In the genomic region with DNA sequence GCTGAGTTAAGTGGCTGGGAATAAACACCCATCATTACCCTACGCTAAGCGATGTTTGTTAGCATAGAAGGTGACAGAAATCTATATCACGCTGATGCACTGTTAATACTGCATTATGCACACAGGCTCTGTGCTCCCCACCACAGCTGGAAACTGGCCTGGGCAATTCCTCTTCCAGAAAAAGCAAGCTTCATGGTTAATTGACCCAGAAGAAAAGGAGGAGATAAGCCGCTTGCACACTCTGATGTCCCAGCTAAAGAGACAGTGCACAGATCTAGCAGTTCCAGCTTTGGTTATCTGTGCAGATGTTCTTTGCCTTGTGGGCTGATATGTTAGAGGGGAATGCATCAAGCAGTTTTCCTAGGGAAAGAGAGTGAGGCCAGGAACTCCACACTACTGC, we compare ENCODE assay signal across 29 cellular contexts.
DNase-seq lines count a peak whose midpoint lies in the region; ATAC-seq, FAIRE-seq and TF ChIP-seq lines count a peak whose summit lies in the region.
"Had no signal": no experiment of that assay in that cellular context is flagged by ENCODE, and none has a peak within 500 bp of the region (broad histone marks: within the 10 kb centered on the region; RNA-seq: fewer than 3 reads in every experiment).

No MANE protein-coding gene starts in this region.

- peaks cover 8% of the 10 kb centered on the region for H3K27me3 Mint-ChIP-seq in astrocyte (ENCODE audit: low read depth, unreplicated experiment)
- H3K27me3 Mint-ChIP-seq in activated T-cell treated with anti-CD3 and anti-CD28 coated beads, Interleukin-2, amount 50 U/mL, for 72 hours (ENCODE audit: low read depth), result peaks cover 2% of the 10 kb centered on the region
- H3K27me3 Mint-ChIP-seq: CD4-positive, CD25-positive, alpha-beta regulatory T cell had no signal

- no peak for ATAC-seq in activated T-cell treated with anti-CD3 and anti-CD28 coated beads, Interleukin-2, amount 50 U/mL, for 72 hours (replicated peaks in 1 of 2)
- ATAC-seq: GM12878 had no signal

- H3K36me3 ChIP-seq in astrocyte (ENCODE audit: insufficient read depth, low read length), result no peaks in the 10 kb centered on the region
- H3K36me3 ChIP-seq: HAP-1 had no signal

- no peaks in the 10 kb centered on the region for H3K9me3 ChIP-seq in astrocyte (ENCODE audit: insufficient read depth, low read depth, low read length)

- H3K36me3 Mint-ChIP-seq in astrocyte (ENCODE audit: low read depth, unreplicated experiment), result peaks cover 4% of the 10 kb centered on the region
- no peaks in the 10 kb centered on the region for H3K36me3 Mint-ChIP-seq in activated T-cell treated with anti-CD3 and anti-CD28 coated beads, Interleukin-2, amount 50 U/mL, for 72 hours (ENCODE audit: insufficient read depth in 2 of 2)
- H3K36me3 Mint-ChIP-seq: CD4-positive, CD25-positive, alpha-beta regulatory T cell had no signal

- H4K20me1 ChIP-seq in astrocyte (ENCODE audit: insufficient read depth, low read length), result no peaks in the 10 kb centered on the region

- H3K9me3 Mint-ChIP-seq in astrocyte (ENCODE audit: unreplicated experiment), result peaks cover 6% of the 10 kb centered on the region
- H3K9me3 Mint-ChIP-seq in activated T-cell treated with anti-CD3 and anti-CD28 coated beads, Interleukin-2, amount 50 U/mL, for 72 hours, result peaks cover 0 to 3% of the 10 kb centered on the region in 2 donors

- DNase-seq in NCI-H1417 (lab: John Stamatoyannopoulos, UW) (peak in 2 of 3 experiments; percentile 44 to 64), NCI-H1417 treated with DMSO at 0.1 percent for 48 hours (lab: John Stamatoyannopoulos, UW) (no peak), NCI-H748 (lab: John Stamatoyannopoulos, UW; ENCODE audit: unreplicated experiment) (peak; percentile 90), astrocyte (ENCODE audit: low read depth) (peak; percentile 6), islet precursor cell (no peak), DMS53 treated with DMSO at 0.1 percent for 48 hours (lab: John Stamatoyannopoulos, UW; ENCODE audit: unreplicated experiment) (no peak)
- DNase-seq in activated T-cell treated with anti-CD3 and anti-CD28 coated beads, Interleukin-2, amount 50 U/mL, for 72 hours, result no peak
- DNase-seq: 8988T; ACHN; CD4-positive, CD25-positive, alpha-beta regulatory T cell; COR-L47; DMS79; EL; GDM1; GOT3; HFFc6; KBM-7; MV-4-11; NCI-H1436 treated with DMSO at 0.1 percent for 48 hours; NCI-H187 treated with DMSO at 0.1 percent for 48 hours; NCI-H446 treated with DMSO at 0.1 percent for 48 hours; NCI-H526; NK-92 treated with Interleukin-12 subunit alpha and Interleukin-12 subunit beta, amount 100 ng/mL, for 24 hours; PC-9; Right ventricle myocardium superior; T-helper 1 cell had no signal

- no peak overlapping the region for H3K4me2 ChIP-seq in astrocyte (ENCODE audit: low read length)
- H3K4me2 ChIP-seq: PC-9 had no signal

- H3K27me3 ChIP-seq in astrocyte (ENCODE audit: insufficient read depth, low read length), result no peaks in the 10 kb centered on the region

- no peak for TF ChIP-seq CTCF in astrocyte (IDR thresholded peaks at IDR 0.05; ENCODE audit: insufficient read depth, low read depth, low read length)

- no peak overlapping the region for H3K27ac ChIP-seq in astrocyte (ENCODE audit: low read depth, low read length)
- H3K27ac ChIP-seq: PC-9 had no signal

- no peak overlapping the region for H3K4me3 Mint-ChIP-seq in astrocyte (ENCODE audit: unreplicated experiment)
- H3K4me3 Mint-ChIP-seq in activated T-cell treated with anti-CD3 and anti-CD28 coated beads, Interleukin-2, amount 50 U/mL, for 72 hours, result no peak overlapping the region
- H3K4me3 Mint-ChIP-seq: CD4-positive, CD25-positive, alpha-beta regulatory T cell; HFFc6 had no signal

- FAIRE-seq in astrocyte (lab: Jason Lieb, UNC), result no peak
- FAIRE-seq: GM12878, HTR-8/SVneo had no signal

- H3K4me1 ChIP-seq in astrocyte (ENCODE audit: insufficient read depth, low read length), result peaks cover 5% of the 10 kb centered on the region
- H3K4me1 ChIP-seq: HAP-1 had no signal

- no peak overlapping the region for H3K4me3 ChIP-seq in astrocyte (ENCODE audit: insufficient read depth, low read depth, low read length)
- H3K4me3 ChIP-seq: GM12878, HAP-1, PC-9 had no signal

- no peak overlapping the region for H2AFZ ChIP-seq in astrocyte (ENCODE audit: low read depth, low read length)
- H2AFZ ChIP-seq: PC-9 had no signal

- H3K27ac Mint-ChIP-seq in astrocyte (ENCODE audit: unreplicated experiment), result no peak overlapping the region
- no peak overlapping the region for H3K27ac Mint-ChIP-seq in activated T-cell treated with anti-CD3 and anti-CD28 coated beads, Interleukin-2, amount 50 U/mL, for 72 hours
- H3K27ac Mint-ChIP-seq: HFFc6 had no signal

- peaks cover 14% of the 10 kb centered on the region for H3K4me1 Mint-ChIP-seq in astrocyte (ENCODE audit: low read depth, unreplicated experiment)
- no peaks in the 10 kb centered on the region for H3K4me1 Mint-ChIP-seq in activated T-cell treated with anti-CD3 and anti-CD28 coated beads, Interleukin-2, amount 50 U/mL, for 72 hours (ENCODE audit: low read depth)
- H3K4me1 Mint-ChIP-seq: CD4-positive, CD25-positive, alpha-beta regulatory T cell had no signal

- no peaks in the 10 kb centered on the region for H3K79me2 ChIP-seq in astrocyte (ENCODE audit: insufficient read depth, low read length)

- no peak overlapping the region for H3K9ac ChIP-seq in astrocyte (ENCODE audit: low read length)

Comparison
In these comparisons a context has a peak if more than half of its experiments do, and no peak if none do; other contexts are left out.
1. DNase-seq: peak in NCI-H1417 (2 of 3), NCI-H748 (single experiment) and astrocyte (single experiment); none in NCI-H1417 treated with DMSO at 0.1 percent for 48 hours (single experiment), islet precursor cell (single experiment), DMS53 treated with DMSO at 0.1 percent for 48 hours (single experiment) and activated T-cell treated with anti-CD3 and anti-CD28 coated beads, Interleukin-2, amount 50 U/mL, for 72 hours (0 of 2).